Comparison of ENCODE assay signal across 1 cellular context in genomic region chrX:153925739-153926593, GRCh38.
TF ChIP-seq lines count a peak whose summit lies in the region.

Gene ARHGAP4 (minus strand): TSS chrX:153926264. CDS start chrX:153926202, 62 bp downstream.

TF ChIP-seq in K562, 482 proteins besides CTCF, POLR2A, EP300 and RAD21 (continued from another document and continues in another):
- TF ChIP-seq SIN3A (IDR thresholded peaks at IDR 0.05; ENCODE audit: borderline replicate concordance in 2 of 2, control insufficient read depth in 1 of 2, low read depth in 2 of 2, low read length in 2 of 2): peak in 1 of 2 experiments; percentile 69; a peak in 2 of 4 replicates
- peak; percentile 92 for TF ChIP-seq POLR2G (IDR thresholded peaks at IDR 0.05; ENCODE audit: low read depth, low read length)
- no peak for TF ChIP-seq CTBP1 (IDR thresholded peaks at IDR 0.05; ENCODE audit: borderline replicate concordance)
- TF ChIP-seq ZNF124 (CRISPR knock-in tag; IDR thresholded peaks at IDR 0.05): no peak
- TF ChIP-seq YBX1 (IDR thresholded peaks at IDR 0.05): no peak
- TF ChIP-seq SIX5 (IDR thresholded peaks at IDR 0.05; ENCODE audit: borderline replicate concordance in 1 of 2, insufficient read depth in 1 of 2, low read depth in 1 of 2, low read length in 2 of 2): no peak
- TF ChIP-seq POLR3A (IDR thresholded peaks at IDR 0.05; ENCODE audit: borderline replicate concordance, extremely low read depth, insufficient read depth, insufficient read length): no peak
- TF ChIP-seq ZNF121 (CRISPR knock-in tag; conservative IDR thresholded peaks at IDR 0.05): no peak
- TF ChIP-seq HMGN3 (IDR thresholded peaks at IDR 0.05; ENCODE audit: borderline replicate concordance, extremely low read depth, insufficient read length, low read depth, low read length): peak; percentile 77
- peak; percentile 59 for TF ChIP-seq EGR1 (conservative IDR thresholded peaks at IDR 0.05)
- TF ChIP-seq CGGBP1 (CRISPR knock-in tag; IDR thresholded peaks at IDR 0.05): peak; percentile 63; the same call in 1 of the 2 replicates
- TF ChIP-seq NFRKB (IDR thresholded peaks at IDR 0.05; ENCODE audit: low read depth): peak; percentile 56; the same call in 1 of the 2 replicates
- TF ChIP-seq ZBTB40 (IDR thresholded peaks at IDR 0.05): 0 out of 2 replicates have a peak, but pooled peaks have one; percentile 16
- TF ChIP-seq ZBTB40 (CRISPR knock-in tag; IDR thresholded peaks at IDR 0.05): no peak
- TF ChIP-seq ETS2 (tag; IDR thresholded peaks at IDR 0.05; ENCODE audit: borderline replicate concordance, poor library complexity, severe bottlenecking): no peak
- no peak for TF ChIP-seq MLX (CRISPR knock-in tag; conservative IDR thresholded peaks at IDR 0.05)
- TF ChIP-seq E2F1 (CRISPR knock-in tag; IDR thresholded peaks at IDR 0.05): 0 out of 2 replicates have a peak, but pooled peaks have one; percentile 26
- peak; percentile 91; the same call in 1 of the 2 replicates for TF ChIP-seq PHB (CRISPR knock-in tag; IDR thresholded peaks at IDR 0.05)
- TF ChIP-seq ZNF699 (CRISPR knock-in tag; IDR thresholded peaks at IDR 0.05; ENCODE audit: insufficient replicate concordance): no peak
- no peak for TF ChIP-seq ELK3 (CRISPR knock-in tag; IDR thresholded peaks at IDR 0.05)
- TF ChIP-seq ZBTB5 (IDR thresholded peaks at IDR 0.05): no peak
- TF ChIP-seq SRSF9 (IDR thresholded peaks at IDR 0.05; ENCODE audit: borderline replicate concordance, low read depth, low read length): no peak
- peak; percentile 82; the same call in 1 of the 2 replicates for TF ChIP-seq ZBTB9 (CRISPR knock-in tag; IDR thresholded peaks at IDR 0.05)
- TF ChIP-seq KLF16 (IDR thresholded peaks at IDR 0.05): no peak
- no peak for TF ChIP-seq ZFP1 (CRISPR knock-in tag; IDR thresholded peaks at IDR 0.05)
- TF ChIP-seq MAZ (CRISPR knock-in tag; conservative IDR thresholded peaks at IDR 0.05 in 1 of 2, IDR thresholded peaks at IDR 0.05 in 1 of 2): no peak; a peak in 1 of 4 replicates
- TF ChIP-seq NCOA4 (IDR thresholded peaks at IDR 0.05; ENCODE audit: partially characterized antibody): no peak
- no peak for TF ChIP-seq GTF2A2 (tag; IDR thresholded peaks at IDR 0.05)
- TF ChIP-seq ZNF395 (CRISPR knock-in tag; IDR thresholded peaks at IDR 0.05): peak; percentile 41; the same call in 1 of the 2 replicates
- no peak; the same call in 1 of the 2 replicates for TF ChIP-seq ARID4B (CRISPR knock-in tag; IDR thresholded peaks at IDR 0.05)
- TF ChIP-seq BHLHE40 (IDR thresholded peaks at IDR 0.05; ENCODE audit: low read length): no peak
- no peak for TF ChIP-seq NELFE (IDR thresholded peaks at IDR 0.05; ENCODE audit: insufficient read depth, insufficient read length)
- no peak for TF ChIP-seq MEF2D (tag; conservative IDR thresholded peaks at IDR 0.05; ENCODE audit: low read depth)
- no peak for TF ChIP-seq ZNF184 (CRISPR knock-in tag; IDR thresholded peaks at IDR 0.05)
- TF ChIP-seq ZNF589 (CRISPR knock-in tag; IDR thresholded peaks at IDR 0.05; ENCODE audit: low read depth): no peak
- no peak for TF ChIP-seq PHB2 (IDR thresholded peaks at IDR 0.05; ENCODE audit: low read depth)
- TF ChIP-seq NFIX (CRISPR knock-in tag; IDR thresholded peaks at IDR 0.05; ENCODE audit: low read depth): no peak
